Comparison of ENCODE assay signal across 10 cellular contexts in the genomic region with DNA sequence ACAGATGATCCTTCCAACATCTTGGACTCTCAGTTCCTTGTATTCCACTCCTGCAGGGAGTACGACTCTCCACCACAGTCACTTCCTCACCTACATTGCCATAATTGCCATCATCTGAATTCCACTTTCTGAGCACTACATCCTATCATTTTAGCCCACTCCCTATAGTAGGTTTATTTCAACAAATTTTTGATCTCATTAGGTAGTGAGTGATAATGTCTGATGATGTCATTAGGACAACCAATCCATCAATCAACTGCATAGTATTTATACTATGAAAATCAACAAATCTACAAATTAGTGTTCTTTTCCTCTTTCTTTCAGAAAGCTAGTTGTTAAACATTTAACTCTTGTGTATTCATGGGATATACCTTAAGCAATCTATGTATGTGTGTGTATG.
"Had no signal": no experiment of that assay in that cellular context is flagged by ENCODE, and none has a peak within 500 bp of the region (broad histone marks: within the 10 kb centered on the region; RNA-seq: fewer than 3 reads in every experiment).

No MANE protein-coding gene starts in this region.

- H3K36me3 Mint-ChIP-seq: natural killer cell had no signal

- H3K4me3 Mint-ChIP-seq: activated T-helper 1 cell treated with anti-CD3 and anti-CD28 coated beads, Interleukin-12 subunit alpha, Interleukin-12 subunit beta, Interleukin-2, Interleukin-4 antibody, amounts not matched to agents 30 ng/mL and 10 ng/mL and 1 ng/mL, durations not matched to agents 14 hours and 24 hours and 36 hours; effector memory CD8-positive, alpha-beta T cell; natural killer cell had no signal

- DNase-seq: activated naive CD4-positive, alpha-beta T cell; effector memory CD8-positive, alpha-beta T cell; foreskin melanocyte; natural killer cell; posterior cingulate gyrus; stimulated activated CD4-positive, alpha-beta T cell treated with anti-CD3 and anti-CD28 coated beads, Interleukin-2, amount 100 ng/mL, for 48 hours; stimulated activated naive CD4-positive, alpha-beta T cell; substantia nigra; uterus had no signal

- H3K27me3 Mint-ChIP-seq: effector memory CD8-positive, alpha-beta T cell had no signal

- H3K27ac Mint-ChIP-seq: effector memory CD8-positive, alpha-beta T cell; natural killer cell had no signal

- ATAC-seq: effector memory CD8-positive, alpha-beta T cell; natural killer cell had no signal

- H3K9me3 Mint-ChIP-seq: activated T-helper 1 cell treated with anti-CD3 and anti-CD28 coated beads, Interleukin-12 subunit alpha, Interleukin-12 subunit beta, Interleukin-2, Interleukin-4 antibody, amounts not matched to agents 30 ng/mL and 10 ng/mL and 1 ng/mL, durations not matched to agents 14 hours and 24 hours and 36 hours; effector memory CD8-positive, alpha-beta T cell; natural killer cell had no signal

- H3K4me1 Mint-ChIP-seq: natural killer cell had no signal
